In genomic region chr3:61575893-61576292, GRCh38 we compare ENCODE assay signal across 16 cellular contexts. TPM values are rescaled to one million over a fixed set of nuclear protein-coding genes. Genes with fewer than 3 reads are reported as not detected.
A peak's percentile ranks its signal among the peaks of the same experiment; 100 is the strongest.
DNase-seq lines count a peak whose midpoint lies in the region; TF ChIP-seq lines count a peak whose summit lies in the region.
"Had no signal": no experiment of that assay in that cellular context is flagged by ENCODE, and none has a peak within 500 bp of the region (broad histone marks: within the 10 kb centered on the region; RNA-seq: fewer than 3 reads in every experiment).

No MANE protein-coding gene starts in this region.

- BruUV-seq in MCF 10A (replicated peaks; lab: Mats Ljungman, UMichigan) (no TSS peak), mammary epithelial cell (replicated peaks; lab: Mats Ljungman, UMichigan) (no TSS peak)

- TF ChIP-seq CTCF in MCF 10A (IDR thresholded peaks at IDR 0.05; ENCODE audit: unreplicated experiment) (no peak), mammary epithelial cell (conservative IDR thresholded peaks at IDR 0.05 in 1 of 2, IDR thresholded peaks at IDR 0.05 in 1 of 2; ENCODE audit: extremely low read depth in 1 of 2, insufficient read depth in 1 of 2, low read depth in 1 of 2, low read length in 2 of 2) (no peak), ascending aorta (IDR thresholded peaks at IDR 0.05) (no peak), type B pancreatic cell (conservative IDR thresholded peaks at IDR 0.05) (no peak)

- peaks cover 8% of the 10 kb centered on the region for H3K36me3 Mint-ChIP-seq in MCF 10A (ENCODE audit: insufficient read depth, unreplicated experiment)
- H3K36me3 Mint-ChIP-seq in type B pancreatic cell: peaks cover 24% of the 10 kb centered on the region
- H3K36me3 Mint-ChIP-seq: CD14-positive monocyte had no signal

- H2BK5ac ChIP-seq in mesenchymal stem cell (ENCODE audit: low read depth, low read length, poor library complexity, severe bottlenecking): no peak overlapping the region

- H3K4me3 Mint-ChIP-seq in MCF 10A (ENCODE audit: unreplicated experiment): peak overlapping the region; percentile 31
- no peak overlapping the region for H3K4me3 Mint-ChIP-seq in type B pancreatic cell
- H3K4me3 Mint-ChIP-seq: CD14-positive monocyte had no signal

- DNase-seq in MCF 10A (ENCODE audit: unreplicated experiment) (no peak), mammary epithelial cell (no peak), ascending aorta (ENCODE audit: low spot score in 2 of 2) (no peak), mesenchymal stem cell (no peak), type B pancreatic cell (ENCODE audit: extremely low spot score, unreplicated experiment) (no peak), RKO (ENCODE audit: low spot score) (no peak), NCI-H187 (lab: John Stamatoyannopoulos, UW) (no peak), HAP-1 (ENCODE audit: low spot score in 2 of 2) (no peak)
- DNase-seq: DMS79, GDM1, NCI-H1436 treated with DMSO at 0.1 percent for 48 hours, NCI-H2107, NCI-H226, NCI-H526 had no signal

- in situ Hi-C loops in mammary epithelial cell (cut with MboI; ENCODE audit: low sequenced_read_pairs in 2 of 2): no loop called here
- in situ Hi-C loops in HAP-1 (cut with MboI; ENCODE audit: low sequenced_read_pairs): no loop called here

- H3K79me2 ChIP-seq in mammary epithelial cell (ENCODE audit: insufficient read depth, low read length): peaks cover 66% of the 10 kb centered on the region

- H3K27ac Mint-ChIP-seq in MCF 10A (ENCODE audit: low read depth, unreplicated experiment): peak overlapping the region; percentile 96
- H3K27ac Mint-ChIP-seq in type B pancreatic cell: peak overlapping the region; percentile 69
- H3K27ac Mint-ChIP-seq: CD14-positive monocyte had no signal

- H3K14ac ChIP-seq in mesenchymal stem cell (ENCODE audit: low read length in 2 of 2): no peak overlapping the region

- H3K4ac ChIP-seq in mesenchymal stem cell (ENCODE audit: low read depth in 1 of 2, low read length in 2 of 2): no peak overlapping the region

- no peak overlapping the region for H3K18ac ChIP-seq in mesenchymal stem cell (ENCODE audit: low read depth in 1 of 2, low read length in 2 of 2)

- POLR2A ChIA-PET in MCF 10A (lab: Yijun Ruan, JAX): interaction anchor here (0.5 to 7.0 kb wide), 5 partner anchors 8 to 423 kb away, joined by 3 to 76 read pairs (median 4); partner anchors contain the start of gene PTPRG

- WGBS in mammary epithelial cell (ENCODE audit: low coverage, missing lambda C conversion rate): 70% methylated on average over 4 of the region's 4 CpGs
- WGBS in mesenchymal stem cell: 97% methylated on average over 4 of the region's 4 CpGs

- H3K4me1 Mint-ChIP-seq in MCF 10A (ENCODE audit: insufficient read depth, unreplicated experiment) (peaks cover 51% of the 10 kb centered on the region), type B pancreatic cell (ENCODE audit: unreplicated experiment) (peaks cover 25% of the 10 kb centered on the region)
- H3K4me1 Mint-ChIP-seq: CD14-positive monocyte had no signal

- intact Hi-C loops in MCF 10A (cut with micrococcal nuclease): no loop called here
- intact Hi-C loops in mammary epithelial cell (cut with micrococcal nuclease): no loop called here
- intact Hi-C loops in ascending aorta (cut with DNase I): loop anchor here (5.0 kb wide), 1 partner anchor 61 kb away; no protein-coding TSS in a partner anchor

- no peak overlapping the region for H2AK5ac ChIP-seq in mesenchymal stem cell (ENCODE audit: low read length, severe bottlenecking)

- H3K9ac ChIP-seq in mammary epithelial cell (ENCODE audit: insufficient read depth, low read length) (no peak overlapping the region), mesenchymal stem cell (ENCODE audit: low read length) (peak overlapping the region; percentile 84)

- CTCF ChIA-PET in MCF 10A (lab: Yijun Ruan, JAX) (interaction anchor here (1.2 kb wide), 1 partner anchor 302 kb away, joined by 4 read pairs; no protein-coding TSS in a partner anchor), mammary epithelial cell (lab: Charles Lee; ENCODE audit: low non-redundant PET) (no interaction called here)

- no peak overlapping the region for H2AFZ ChIP-seq in mammary epithelial cell (ENCODE audit: low read depth, low read length)
- no peak overlapping the region for H2AFZ ChIP-seq in mesenchymal stem cell (ENCODE audit: low read depth, low read length)

- peaks cover 45% of the 10 kb centered on the region for H3K79me1 ChIP-seq in mesenchymal stem cell (replicated peaks; ENCODE audit: low read length, poor library complexity, severe bottlenecking)

- H3K4me1 ChIP-seq in mammary epithelial cell (ENCODE audit: insufficient read depth, low read length) (peaks cover 12% of the 10 kb centered on the region), ascending aorta (peaks cover 4 to 32% of the 10 kb centered on the region in 2 donors), mesenchymal stem cell (ENCODE audit: control insufficient read depth, insufficient read depth, low read depth, low read length) (no peaks in the 10 kb centered on the region), HAP-1 (no peaks in the 10 kb centered on the region; the same call in 1 of the 2 replicates)

- no peak overlapping the region for H4K8ac ChIP-seq in mesenchymal stem cell (ENCODE audit: low read length)

- no peaks in the 10 kb centered on the region for H4K20me1 ChIP-seq in mammary epithelial cell (ENCODE audit: insufficient read depth, low read length)

- dilution Hi-C loops in mammary epithelial cell (cut with HindIII; ENCODE audit: low sequenced_read_pairs): loop anchor here (5.0 kb wide), 1 partner anchor 66 kb away; no protein-coding TSS in a partner anchor

- no peaks in the 10 kb centered on the region for H3K27me3 ChIP-seq in mammary epithelial cell (ENCODE audit: insufficient read depth, low read length)
- no peaks in the 10 kb centered on the region for H3K27me3 ChIP-seq in ascending aorta
- H3K27me3 ChIP-seq in mesenchymal stem cell (ENCODE audit: control insufficient read depth in 1 of 2, insufficient read depth in 1 of 2, low read length in 2 of 2): no peaks in the 10 kb centered on the region
- no peaks in the 10 kb centered on the region for H3K27me3 ChIP-seq in HAP-1 (ENCODE audit: low read depth)

- no peak overlapping the region for H3K4me2 ChIP-seq in mammary epithelial cell (ENCODE audit: insufficient read depth, low read depth, low read length)
- no peak overlapping the region for H3K4me2 ChIP-seq in mesenchymal stem cell (ENCODE audit: low read length, poor library complexity, severe bottlenecking)

- H3K4me3 ChIP-seq in mammary epithelial cell (replicated peaks in 1 of 3; ENCODE audit: insufficient read depth in 1 of 3, low read depth in 2 of 3, low read length in 3 of 3) (no peak overlapping the region), ascending aorta (no peak overlapping the region), mesenchymal stem cell (ENCODE audit: insufficient read depth in 1 of 2, low read depth in 1 of 2, low read length in 2 of 2) (no peak overlapping the region), HAP-1 (no peak overlapping the region)

- no peak overlapping the region for H2BK12ac ChIP-seq in mesenchymal stem cell (ENCODE audit: low read length in 2 of 2)

- H3K9me3 Mint-ChIP-seq in MCF 10A (ENCODE audit: unreplicated experiment) (no peaks in the 10 kb centered on the region), type B pancreatic cell (peaks cover 12% of the 10 kb centered on the region)

- no peak overlapping the region for H4K91ac ChIP-seq in mesenchymal stem cell (ENCODE audit: low read length)

- H3K9me3 ChIP-seq in mammary epithelial cell (replicated peaks; ENCODE audit: insufficient read depth, low read length) (no peaks in the 10 kb centered on the region), ascending aorta (no peaks in the 10 kb centered on the region), mesenchymal stem cell (ENCODE audit: control insufficient read depth, low read length) (peaks cover 5% of the 10 kb centered on the region), HAP-1 (no peaks in the 10 kb centered on the region)

- no peak overlapping the region for H2BK120ac ChIP-seq in mesenchymal stem cell (ENCODE audit: low read depth, low read length)

- H3K36me3 ChIP-seq in mammary epithelial cell (ENCODE audit: insufficient read depth, low read length) (no peaks in the 10 kb centered on the region), ascending aorta (no peaks in the 10 kb centered on the region), mesenchymal stem cell (ENCODE audit: control insufficient read depth in 1 of 2, insufficient read depth in 2 of 2, low read depth in 1 of 2, low read length in 2 of 2) (no peaks in the 10 kb centered on the region), HAP-1 (replicated peaks) (no peaks in the 10 kb centered on the region)

- H2BK15ac ChIP-seq in mesenchymal stem cell (ENCODE audit: low read depth, poor library complexity, severe bottlenecking): no peak overlapping the region

- H3K23ac ChIP-seq in mesenchymal stem cell (ENCODE audit: low read length in 2 of 2): no peak overlapping the region

- no peak overlapping the region for H3K27ac ChIP-seq in mammary epithelial cell (ENCODE audit: insufficient read depth, low read depth, low read length)
- H3K27ac ChIP-seq in ascending aorta: peak overlapping the region; percentile 19 to 58
- H3K27ac ChIP-seq in mesenchymal stem cell (ENCODE audit: low read length, poor library complexity, severe bottlenecking): no peak overlapping the region
- H3K27ac ChIP-seq: 22Rv1 had no signal

- H3K27me3 Mint-ChIP-seq in MCF 10A (ENCODE audit: insufficient read depth, unreplicated experiment): no peaks in the 10 kb centered on the region
- H3K27me3 Mint-ChIP-seq in type B pancreatic cell: no peaks in the 10 kb centered on the region

RNA-seq across cellular contexts. Expression of gene PTPRG, which starts 14.5 kb away (rescaled TPM):
- 47.9 and 54.5 TPM in 2 replicates for total RNA-seq in MCF 10A (2022)
- total RNA-seq in mammary epithelial cell: 10 to 100 TPM; 10.5 to 31.2 TPM
- polyA plus RNA-seq in mammary epithelial cell: 11.7 TPM
- polyA minus RNA-seq in mammary epithelial cell: 44.5 TPM
- total RNA-seq in ascending aorta: 129 TPM
- polyA plus RNA-seq in mesenchymal stem cell (2013, experiment 1 of 2): 9.0 TPM
- polyA plus RNA-seq in mesenchymal stem cell (2013, experiment 2 of 2): 8.5 TPM
- total RNA-seq in type B pancreatic cell (ENCODE audit: low replicate concordance): 29.3 and 77.2 TPM in 2 replicates
- polyA plus RNA-seq: CD14-positive monocyte had no signal

Comparison
In these comparisons a context has a peak if more than half of its experiments do, and no peak if none do; other contexts are left out.
1. H3K27ac ChIP-seq: peak in ascending aorta (2 of 2); none in mammary epithelial cell (single experiment) and mesenchymal stem cell (single experiment).